ENCODE assay signal across 8 cellular contexts in genomic region chr20:37534401-37535157, GRCh38. TPM values are rescaled to one million over a fixed set of nuclear protein-coding genes. Genes with fewer than 3 reads are reported as not detected.
DNase-seq lines count a peak whose midpoint lies in the region; ATAC-seq, FAIRE-seq and TF ChIP-seq lines count a peak whose summit lies in the region.

No MANE protein-coding gene starts in this region.

- H4K20me1 ChIP-seq in astrocyte (ENCODE audit: insufficient read depth, low read length), result no peaks in the 10 kb centered on the region

- no peak overlapping the region for H3K4me3 Mint-ChIP-seq in astrocyte (ENCODE audit: unreplicated experiment)

- H3K9me3 ChIP-seq in astrocyte (ENCODE audit: insufficient read depth, low read depth, low read length) (no peaks in the 10 kb centered on the region), right cardiac atrium (ENCODE audit: control insufficient read depth, low read length) (no peaks in the 10 kb centered on the region)

- H3K4me3 ChIP-seq in astrocyte (ENCODE audit: insufficient read depth, low read depth, low read length), result no peak overlapping the region
- no peak overlapping the region for H3K4me3 ChIP-seq in right cardiac atrium (ENCODE audit: low read length)
- H3K4me3 ChIP-seq in retinal pigment epithelial cell (ENCODE audit: low read length), result no peak overlapping the region

- intact Hi-C loops in right cardiac atrium (cut with DNase I), result loop anchor here (2.0 to 10.0 kb wide), 6 partner anchors 142 to 340 kb away; no protein-coding TSS in a partner anchor

- H3K27me3 ChIP-seq in astrocyte (ENCODE audit: insufficient read depth, low read length), result no peaks in the 10 kb centered on the region
- H3K27me3 ChIP-seq in right cardiac atrium (ENCODE audit: control insufficient read depth, insufficient read depth), result no peaks in the 10 kb centered on the region

- H3K36me3 ChIP-seq in astrocyte (ENCODE audit: insufficient read depth, low read length), result no peaks in the 10 kb centered on the region

- H3K4me1 Mint-ChIP-seq in astrocyte (ENCODE audit: low read depth, unreplicated experiment), result peaks cover 3% of the 10 kb centered on the region

- no peak overlapping the region for H3K27ac Mint-ChIP-seq in astrocyte (ENCODE audit: unreplicated experiment)

- peaks cover 2% of the 10 kb centered on the region for H3K4me1 ChIP-seq in astrocyte (ENCODE audit: insufficient read depth, low read length)
- H3K4me1 ChIP-seq in right cardiac atrium (ENCODE audit: control insufficient read depth, insufficient read depth, low read length), result no peaks in the 10 kb centered on the region

- no peaks in the 10 kb centered on the region for H3K36me3 Mint-ChIP-seq in astrocyte (ENCODE audit: low read depth, unreplicated experiment)

- peak; percentile 96 for TF ChIP-seq CTCF in astrocyte (IDR thresholded peaks at IDR 0.05; ENCODE audit: insufficient read depth, low read depth, low read length)
- TF ChIP-seq CTCF in retinal pigment epithelial cell (conservative IDR thresholded peaks at IDR 0.05; ENCODE audit: low read depth, low read length), result peak; percentile 80

- H3K9ac ChIP-seq in astrocyte (ENCODE audit: low read length), result no peak overlapping the region

- DNase-seq in activated T-cell treated with anti-CD3 and anti-CD28 coated beads for 24 hours (ENCODE audit: low read depth), result peak; percentile 38
- no peak for DNase-seq in activated T-cell treated with anti-CD3 and anti-CD28 coated beads, Interleukin-2, amount 50 U/mL, for 1 hour
- peak; percentile 78 for DNase-seq in NCI-H1092 treated with DMSO at 0.1 percent for 48 hours (lab: John Stamatoyannopoulos, UW)
- peak; percentile 45 for DNase-seq in SHP77 treated with DMSO at 0.1 percent for 48 hours (lab: John Stamatoyannopoulos, UW)
- DNase-seq in astrocyte (ENCODE audit: low read depth), result peak; percentile 46
- no peak for DNase-seq in right cardiac atrium
- peak; percentile 51 for DNase-seq in retinal pigment epithelial cell (ENCODE audit: low read depth)

- 68% methylated on average over 6 of the region's 6 CpGs for WGBS in right cardiac atrium

- no peaks in the 10 kb centered on the region for H3K79me2 ChIP-seq in astrocyte (ENCODE audit: insufficient read depth, low read length)

- no peaks in the 10 kb centered on the region for H3K9me3 Mint-ChIP-seq in astrocyte (ENCODE audit: unreplicated experiment)

- no peak overlapping the region for H3K4me2 ChIP-seq in astrocyte (ENCODE audit: low read length)

- FAIRE-seq in astrocyte (lab: Jason Lieb, UNC), result peak; percentile 69

- ATAC-seq in HG02678 (IDR thresholded peaks at IDR 0.05; ENCODE audit: unreplicated experiment) (peak; percentile 52), right cardiac atrium (peak; percentile 84 to 86)

- H3K27ac ChIP-seq in astrocyte (ENCODE audit: low read depth, low read length) (no peak overlapping the region), right cardiac atrium (ENCODE audit: low read length) (no peak overlapping the region)

- H2AFZ ChIP-seq in astrocyte (ENCODE audit: low read depth, low read length), result no peak overlapping the region

- peaks cover 4% of the 10 kb centered on the region for H3K27me3 Mint-ChIP-seq in astrocyte (ENCODE audit: low read depth, unreplicated experiment)

RNA-seq across cellular contexts. Expression of gene BLCAP, which starts 6.9 kb away (rescaled TPM):
- total RNA-seq in astrocyte, result 96.5 and 111 TPM in 2 replicates
- 100 to 1,000 TPM in 1 of 4 donors, 10 to 100 TPM in 3; 87.4 to 103 (median 93.3) TPM for total RNA-seq in right cardiac atrium
- polyA plus RNA-seq in right cardiac atrium, result 97.9 TPM

RNA-seq across cellular contexts. Expression of gene NNAT, which starts 13.5 kb away (rescaled TPM):
- 3.1 and 3.6 TPM in 2 replicates for total RNA-seq in astrocyte
- total RNA-seq in right cardiac atrium, result 1 to 10 TPM in 1 of 4 donors, under 1 TPM in 2, not detected in 1; 0.60 to 1.1 (median 0.82) TPM
- polyA plus RNA-seq in right cardiac atrium, result 1.2 TPM

Comparison
In these comparisons a context has a peak if more than half of its experiments do, and no peak if none do; other contexts are left out.
1. DNase-seq: peak in activated T-cell treated with anti-CD3 and anti-CD28 coated beads for 24 hours (single experiment), NCI-H1092 treated with DMSO at 0.1 percent for 48 hours (single experiment), SHP77 treated with DMSO at 0.1 percent for 48 hours (single experiment), astrocyte (single experiment) and retinal pigment epithelial cell (single experiment); none in activated T-cell treated with anti-CD3 and anti-CD28 coated beads, Interleukin-2, amount 50 U/mL, for 1 hour (single experiment) and right cardiac atrium (0 of 3).